9 cellular contexts compared by ENCODE assay signal in genomic region chr16:81996664-81997529, GRCh38. TPM values are rescaled to one million over a fixed set of nuclear protein-coding genes. Genes with fewer than 3 reads are reported as not detected.
A peak's percentile ranks its signal among the peaks of the same experiment; 100 is the strongest.
DNase-seq lines count a peak whose midpoint lies in the region; ATAC-seq and TF ChIP-seq lines count a peak whose summit lies in the region.
"Had no signal": no experiment of that assay in that cellular context is flagged by ENCODE, and none has a peak within 500 bp of the region (broad histone marks: within the 10 kb centered on the region; RNA-seq: fewer than 3 reads in every experiment).

No MANE protein-coding gene starts in this region.

- no peaks in the 10 kb centered on the region for H3K27me3 ChIP-seq in Loucy (ENCODE audit: insufficient read depth, low read length, poor library complexity, severe bottlenecking)

- no peaks in the 10 kb centered on the region for H3K79me2 ChIP-seq in Loucy (ENCODE audit: insufficient read depth, low read length)

- H3K9ac ChIP-seq in Loucy (ENCODE audit: low read depth, low read length, poor library complexity, severe bottlenecking), result no peak overlapping the region

- no peaks in the 10 kb centered on the region for H4K20me1 ChIP-seq in Loucy (ENCODE audit: insufficient read depth, low read length, poor library complexity, severe bottlenecking)

- peak overlapping the region; percentile 58; the same call in 1 of the 2 replicates for H2AFZ ChIP-seq in Loucy (ENCODE audit: low read length)

- peak overlapping the region; percentile 2 for H3K4me2 ChIP-seq in Loucy (ENCODE audit: low read depth, low read length, poor library complexity, severe bottlenecking)

- H3K9me2 ChIP-seq in Loucy (replicated peaks; ENCODE audit: low read depth, low read length), result no peaks in the 10 kb centered on the region

- H3K36me3 ChIP-seq in Loucy (ENCODE audit: insufficient read depth, low read length) (no peaks in the 10 kb centered on the region), mucosa of descending colon (ENCODE audit: low read depth) (no peaks in the 10 kb centered on the region)

- DNase-seq in cardiac fibroblast (ENCODE audit: low read depth in 2 of 2) (peak; percentile 26 to 77), mucosa of descending colon (no peak), amniotic stem cell (lab: John Stamatoyannopoulos, UW) (no peak), NCI-H2029 treated with DMSO at 0.1 percent for 48 hours (lab: John Stamatoyannopoulos, UW) (no peak)
- no peak for DNase-seq in activated naive CD4-positive, alpha-beta T cell treated with anti-CD3 and anti-CD28 coated beads, Interleukin-2, amount 50 U/mL, for 16 hours
- no peak for DNase-seq in stimulated activated CD4-positive, alpha-beta T cell treated with anti-CD3 and anti-CD28 coated beads, Interleukin-15, amount 100 ng/mL, for 24 hours
- DNase-seq: left cardiac atrium had no signal

- TF ChIP-seq CTCF in C4-2B (conservative IDR thresholded peaks at IDR 0.05) (peak; percentile 49), Loucy (conservative IDR thresholded peaks at IDR 0.05; ENCODE audit: low read length) (peak; percentile 41), cardiac fibroblast (IDR thresholded peaks at IDR 0.05; ENCODE audit: low read depth, low read length) (peak; percentile 50), mucosa of descending colon (IDR thresholded peaks at IDR 0.05) (no peak)

- ATAC-seq in mucosa of descending colon, result peak; percentile 42

- H3K27ac ChIP-seq in C4-2B, result no peak overlapping the region

- no peaks in the 10 kb centered on the region for H3K4me1 ChIP-seq in Loucy (ENCODE audit: insufficient read depth, low read length, poor library complexity, severe bottlenecking)
- H3K4me1 ChIP-seq in mucosa of descending colon (ENCODE audit: low read depth), result no peaks in the 10 kb centered on the region

- no peaks in the 10 kb centered on the region for H3F3A ChIP-seq in Loucy (ENCODE audit: low read depth)

- intact Hi-C loops in mucosa of descending colon (cut with DNase I, micrococcal nuclease), result no loop called here

- H3K9me3 ChIP-seq in Loucy (ENCODE audit: insufficient read depth, low read depth, low read length) (no peaks in the 10 kb centered on the region), mucosa of descending colon (no peaks in the 10 kb centered on the region)

- H3K4me3 ChIP-seq in Loucy (ENCODE audit: low read length, poor library complexity, severe bottlenecking) (no peak overlapping the region), cardiac fibroblast (replicated peaks in 1 of 2; ENCODE audit: low read depth in 2 of 2, low read length in 2 of 2) (no peak overlapping the region), mucosa of descending colon (no peak overlapping the region)

RNA-seq across cellular contexts. Expression of gene SDR42E1, which starts 14.4 kb away (rescaled TPM):
- 10 to 100 TPM in 1 of 3 donors, 1 to 10 TPM in 2; 5.9 to 14.0 (median 6.7) TPM for total RNA-seq in mucosa of descending colon

RNA-seq across cellular contexts. Expression of gene HSD17B2, which starts 38.2 kb away (rescaled TPM):
- total RNA-seq in mucosa of descending colon, result 100 to 1,000 TPM in 1 of 3 donors, 10 to 100 TPM in 2; 38.6 to 211 (median 45.5) TPM
- total RNA-seq: left cardiac atrium had no signal

Comparison
In these comparisons a context has a peak if more than half of its experiments do, and no peak if none do; other contexts are left out.
1. DNase-seq: peak in cardiac fibroblast (2 of 2); none in mucosa of descending colon (0 of 3), activated naive CD4-positive, alpha-beta T cell treated with anti-CD3 and anti-CD28 coated beads, Interleukin-2, amount 50 U/mL, for 16 hours (single experiment), amniotic stem cell (single experiment), stimulated activated CD4-positive, alpha-beta T cell treated with anti-CD3 and anti-CD28 coated beads, Interleukin-15, amount 100 ng/mL, for 24 hours (single experiment) and NCI-H2029 treated with DMSO at 0.1 percent for 48 hours (single experiment).